In genomic region chr4:39469429-39470077, GRCh38 we compare ENCODE assay signal across 9 cellular contexts. TPM values are rescaled to one million over a fixed set of nuclear protein-coding genes. Genes with fewer than 3 reads are reported as not detected.
DNase-seq lines count a peak whose midpoint lies in the region; ATAC-seq and TF ChIP-seq lines count a peak whose summit lies in the region.
"Had no signal": no experiment of that assay in that cellular context is flagged by ENCODE, and none has a peak within 500 bp of the region (broad histone marks: within the 10 kb centered on the region; RNA-seq: fewer than 3 reads in every experiment).

No MANE protein-coding gene starts in this region.

- ATAC-seq in GM19043 (IDR thresholded peaks at IDR 0.05; ENCODE audit: low read depth, unreplicated experiment) (peak; percentile 75), HG03354 (IDR thresholded peaks at IDR 0.05; ENCODE audit: poor library complexity, severe bottlenecking, unreplicated experiment) (peak; percentile 83), GM19397 (IDR thresholded peaks at IDR 0.05; ENCODE audit: unreplicated experiment) (no peak)
- peak; percentile 57 for ATAC-seq in activated T-helper 17 cell treated with anti-CD3 and anti-CD28 coated beads, Interleukin-2, amount 50 U/mL, for 72 hours (replicated peaks)

- H3K4me1 ChIP-seq in parathyroid adenoma = peaks cover 2% of the 10 kb centered on the region

- H3K4me3 Mint-ChIP-seq in activated T-helper 17 cell treated with anti-CD3 and anti-CD28 coated beads, Interleukin-2, amount 50 U/mL, for 72 hours = no peak overlapping the region
- H3K4me3 Mint-ChIP-seq: activated naive CD4-positive, alpha-beta T cell treated with anti-CD3 and anti-CD28 coated beads, Interleukin-2, amount 50 U/mL, for 24 hours had no signal

- no peak overlapping the region for H3K9ac ChIP-seq in parathyroid adenoma

- H3K27me3 ChIP-seq in parathyroid adenoma (ENCODE audit: control insufficient read depth, insufficient read depth, low read length) = no peaks in the 10 kb centered on the region

- peak overlapping the region; percentile 24 for H3K27ac ChIP-seq in parathyroid adenoma

- H3K27ac Mint-ChIP-seq in activated T-helper 17 cell treated with anti-CD3 and anti-CD28 coated beads, Interleukin-2, amount 50 U/mL, for 72 hours = no peak overlapping the region
- H3K27ac Mint-ChIP-seq: activated naive CD4-positive, alpha-beta T cell treated with anti-CD3 and anti-CD28 coated beads, Interleukin-2, amount 50 U/mL, for 24 hours had no signal

- H3K27me3 Mint-ChIP-seq in activated T-helper 17 cell treated with anti-CD3 and anti-CD28 coated beads, Interleukin-2, amount 50 U/mL, for 72 hours = no peaks in the 10 kb centered on the region
- H3K27me3 Mint-ChIP-seq: activated naive CD4-positive, alpha-beta T cell treated with anti-CD3 and anti-CD28 coated beads, Interleukin-2, amount 50 U/mL, for 24 hours had no signal

- H3K79me2 ChIP-seq in parathyroid adenoma = no peaks in the 10 kb centered on the region

- H3K36me3 Mint-ChIP-seq in activated T-helper 17 cell treated with anti-CD3 and anti-CD28 coated beads, Interleukin-2, amount 50 U/mL, for 72 hours (ENCODE audit: low read depth) = peaks cover 80% of the 10 kb centered on the region

- no peak overlapping the region for H3K4me3 ChIP-seq in parathyroid adenoma (ENCODE audit: low read depth, low read length)

- peak overlapping the region; percentile 43 for H2AFZ ChIP-seq in parathyroid adenoma

- no peaks in the 10 kb centered on the region for H3K4me1 Mint-ChIP-seq in activated T-helper 17 cell treated with anti-CD3 and anti-CD28 coated beads, Interleukin-2, amount 50 U/mL, for 72 hours

- H3K36me3 ChIP-seq in parathyroid adenoma (ENCODE audit: control insufficient read depth, insufficient read depth, low read length) = no peaks in the 10 kb centered on the region

- H3K4me2 ChIP-seq in parathyroid adenoma (ENCODE audit: low read length) = no peak overlapping the region

- TF ChIP-seq CTCF in parathyroid adenoma (IDR thresholded peaks at IDR 0.05) = peak; percentile 76

- H3K9me3 ChIP-seq in parathyroid adenoma (ENCODE audit: control insufficient read depth, low read length) = no peaks in the 10 kb centered on the region

- DNase-seq in COR-L47 (lab: John Stamatoyannopoulos, UW) (peak; percentile 73), NCI-H510A treated with DMSO at 0.1 percent for 48 hours (lab: John Stamatoyannopoulos, UW) (peak; percentile 65), glomerular endothelial cell (ENCODE audit: extremely low read depth, low read depth, low spot score) (peak; percentile 81)

- H3K9me3 Mint-ChIP-seq in activated T-helper 17 cell treated with anti-CD3 and anti-CD28 coated beads, Interleukin-2, amount 50 U/mL, for 72 hours = no peaks in the 10 kb centered on the region
- H3K9me3 Mint-ChIP-seq: activated naive CD4-positive, alpha-beta T cell treated with anti-CD3 and anti-CD28 coated beads, Interleukin-2, amount 50 U/mL, for 24 hours had no signal

RNA-seq across cellular contexts. Expression of gene LIAS, which starts 10.7 kb away (rescaled TPM):
- 10 to 100 TPM; 22.5 to 24.3 TPM for total RNA-seq in activated T-helper 17 cell treated with anti-CD3 and anti-CD28 coated beads, Interleukin-2, amount 50 U/mL, for 72 hours
- 6.0 and 11.9 TPM in 2 replicates for total RNA-seq in glomerular endothelial cell

RNA-seq across cellular contexts. Expression of gene RPL9, which starts 10.8 kb away (rescaled TPM):
- 1,000 to 10,000 TPM; 1,910 to 2,087 TPM for total RNA-seq in activated T-helper 17 cell treated with anti-CD3 and anti-CD28 coated beads, Interleukin-2, amount 50 U/mL, for 72 hours
- total RNA-seq in glomerular endothelial cell = 1,774 and 3,649 TPM in 2 replicates

RNA-seq across cellular contexts. Expression of gene UGDH, which starts 57.7 kb away (rescaled TPM):
- total RNA-seq in activated T-helper 17 cell treated with anti-CD3 and anti-CD28 coated beads, Interleukin-2, amount 50 U/mL, for 72 hours = 10 to 100 TPM; 31.1 to 31.3 TPM
- 84.4 and 86.7 TPM in 2 replicates for total RNA-seq in glomerular endothelial cell
